Comparison of ENCODE assay signal across 31 cellular contexts in the genomic region with DNA sequence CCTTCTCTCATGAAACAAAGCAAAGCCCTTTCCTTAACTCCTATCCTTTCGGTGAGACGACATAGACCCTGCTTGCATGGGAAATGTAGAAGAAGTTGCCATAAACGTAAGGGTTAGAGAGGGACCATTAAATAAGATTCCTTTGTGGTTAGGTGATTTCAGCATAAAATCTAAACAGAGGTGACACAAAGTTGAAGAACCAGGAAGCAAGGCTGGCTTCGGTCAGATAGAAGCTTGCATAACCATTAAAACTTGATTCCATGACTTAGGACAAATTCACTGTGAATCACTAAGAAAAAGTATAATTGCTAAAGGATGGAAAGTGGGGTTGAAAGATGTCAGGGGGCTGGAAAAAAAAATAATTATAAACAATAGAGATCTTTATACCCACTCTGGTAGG. TPM values are rescaled to one million over a fixed set of nuclear protein-coding genes. Genes with fewer than 3 reads are reported as not detected.
"Had no signal": no experiment of that assay in that cellular context is flagged by ENCODE, and none has a peak within 500 bp of the region (broad histone marks: within the 10 kb centered on the region; RNA-seq: fewer than 3 reads in every experiment).

No MANE protein-coding gene starts in this region.

- H3K4me1 Mint-ChIP-seq: activated CD4-positive, alpha-beta memory T cell treated with anti-CD3 and anti-CD28 coated beads, Interleukin-2, amount 10 ng/mL, durations not matched to agents 7 days and 5 days; activated CD4-positive, alpha-beta T cell treated with anti-CD3 and anti-CD28 coated beads, Interleukin-2, amount 10 ng/mL, durations not matched to agents 7 days and 5 days; memory B cell; stimulated activated effector memory CD8-positive, alpha-beta T cell treated with anti-CD3 and anti-CD28 coated beads, Interleukin-12 subunit alpha, Interleukin-12 subunit beta, amount 100 ng/mL, for 72 hours; T-helper 17 cell; WTC11 had no signal

- H3K27ac ChIP-seq: brain microvascular endothelial cell, gastrocnemius medialis, hepatocyte, pancreas, prostate gland, skin epidermis, thoracic aorta, uterus had no signal

- H3K4me2 ChIP-seq: hepatocyte had no signal

- H3K27me3 Mint-ChIP-seq: stimulated activated naive CD8-positive, alpha-beta T cell treated with anti-CD3 and anti-CD28 coated beads, Interleukin-15, Interleukin-2, amounts not matched to agents 100 ng/mL and 50 ng/mL, for 24 hours had no signal

- H3K4me3 ChIP-seq: gastrocnemius medialis, hepatocyte, pancreas, prostate gland, skin epidermis, thoracic aorta, uterus had no signal

- H3K4me3 Mint-ChIP-seq: activated CD4-positive, alpha-beta memory T cell treated with anti-CD3 and anti-CD28 coated beads, Interleukin-2, amount 10 ng/mL, durations not matched to agents 7 days and 5 days; activated CD4-positive, alpha-beta T cell treated with anti-CD3 and anti-CD28 coated beads, Interleukin-2, amount 10 ng/mL, durations not matched to agents 7 days and 5 days; activated T-cell treated with anti-CD3 and anti-CD28 coated beads, Interleukin-2, amount 50 U/mL, for 24 hours; memory B cell; naive thymus-derived CD8-positive, alpha-beta T cell; neural crest cell; stimulated activated effector memory CD8-positive, alpha-beta T cell treated with anti-CD3 and anti-CD28 coated beads, Interleukin-12 subunit alpha, Interleukin-12 subunit beta, amount 100 ng/mL, for 72 hours; stimulated activated naive CD8-positive, alpha-beta T cell treated with anti-CD3 and anti-CD28 coated beads, Interleukin-15, Interleukin-2, amounts not matched to agents 100 ng/mL and 50 ng/mL, for 24 hours; T-helper 17 cell; WTC11 had no signal

- H3K36me3 ChIP-seq: brain microvascular endothelial cell, gastrocnemius medialis, pancreas, prostate gland, thoracic aorta, uterus had no signal

- H3K4me1 ChIP-seq: prostate gland, uterus had no signal

- H3K27ac Mint-ChIP-seq: activated CD4-positive, alpha-beta memory T cell treated with anti-CD3 and anti-CD28 coated beads, Interleukin-2, amount 10 ng/mL, durations not matched to agents 7 days and 5 days; activated CD4-positive, alpha-beta T cell treated with anti-CD3 and anti-CD28 coated beads, Interleukin-2, amount 10 ng/mL, durations not matched to agents 7 days and 5 days; activated T-cell treated with anti-CD3 and anti-CD28 coated beads, Interleukin-2, amount 50 U/mL, for 24 hours; memory B cell; stimulated activated naive CD8-positive, alpha-beta T cell treated with anti-CD3 and anti-CD28 coated beads, Interleukin-15, Interleukin-2, amounts not matched to agents 100 ng/mL and 50 ng/mL, for 24 hours; T-helper 17 cell; WTC11 had no signal

- H3K9me3 ChIP-seq: gastrocnemius medialis, pancreas, prostate gland, thoracic aorta, uterus had no signal

- H3K27me3 ChIP-seq: brain microvascular endothelial cell, gastrocnemius medialis, hepatocyte, pancreas, uterus had no signal

- H2AFZ ChIP-seq: hepatocyte had no signal

- H3K36me3 Mint-ChIP-seq: memory B cell; naive thymus-derived CD8-positive, alpha-beta T cell; stimulated activated effector memory CD8-positive, alpha-beta T cell treated with anti-CD3 and anti-CD28 coated beads, Interleukin-12 subunit alpha, Interleukin-12 subunit beta, amount 100 ng/mL, for 72 hours; WTC11 had no signal

- DNase-seq: activated CD4-positive, alpha-beta memory T cell treated with anti-CD3 and anti-CD28 coated beads, Interleukin-2, amount 10 ng/mL, durations not matched to agents 7 days and 5 days; activated CD4-positive, alpha-beta T cell treated with anti-CD3 and anti-CD28 coated beads for 1 hour; activated CD4-positive, alpha-beta T cell treated with anti-CD3 and anti-CD28 coated beads, Interleukin-2, amount 10 ng/mL, durations not matched to agents 7 days and 5 days; activated CD8-positive, alpha-beta memory T cell treated with anti-CD3 and anti-CD28 coated beads, Interleukin-2, amount 50 U/mL, for 48 hours; activated gamma-delta T cell; activated naive CD4-positive, alpha-beta T cell treated with anti-CD3 and anti-CD28 coated beads, Interleukin-2, amount 50 U/mL, for 16 hours; activated T-cell treated with anti-CD3 and anti-CD28 coated beads, Interleukin-2, amount 50 U/mL, for 24 hours; amniotic stem cell; brain microvascular endothelial cell; central memory CD4-positive, alpha-beta T cell; dermis blood vessel endothelial cell; effector CD4-positive, alpha-beta T cell; gastrocnemius medialis; kidney; naive thymus-derived CD8-positive, alpha-beta T cell; nucleus accumbens; pancreas; retina; stimulated activated CD4-positive, alpha-beta T cell treated with anti-CD3 and anti-CD28 coated beads, Interleukin-12 subunit alpha, Interleukin-12 subunit beta, amount 100 ng/mL, for 4 hours; stimulated activated CD4-positive, alpha-beta T cell treated with anti-CD3 and anti-CD28 coated beads, Interleukin-4, amount 100 ng/mL, for 24 hours; T-helper 17 cell; uterus had no signal

- H3K9me3 Mint-ChIP-seq: activated CD4-positive, alpha-beta memory T cell treated with anti-CD3 and anti-CD28 coated beads, Interleukin-2, amount 10 ng/mL, durations not matched to agents 7 days and 5 days; activated CD4-positive, alpha-beta T cell treated with anti-CD3 and anti-CD28 coated beads, Interleukin-2, amount 10 ng/mL, durations not matched to agents 7 days and 5 days; activated T-cell treated with anti-CD3 and anti-CD28 coated beads, Interleukin-2, amount 50 U/mL, for 24 hours; memory B cell; naive thymus-derived CD8-positive, alpha-beta T cell; neural crest cell; stimulated activated effector memory CD8-positive, alpha-beta T cell treated with anti-CD3 and anti-CD28 coated beads, Interleukin-12 subunit alpha, Interleukin-12 subunit beta, amount 100 ng/mL, for 72 hours; stimulated activated naive CD8-positive, alpha-beta T cell treated with anti-CD3 and anti-CD28 coated beads, Interleukin-15, Interleukin-2, amounts not matched to agents 100 ng/mL and 50 ng/mL, for 24 hours; WTC11 had no signal

RNA-seq across cellular contexts. Expression of gene ABLIM3, which starts 30.9 kb away (rescaled TPM):
- total RNA-seq: activated CD4-positive, alpha-beta T cell treated with anti-CD3 and anti-CD28 coated beads, Interleukin-2, amount 10 ng/mL, durations not matched to agents 7 days and 5 days; naive thymus-derived CD8-positive, alpha-beta T cell had no signal
- polyA plus RNA-seq: naive thymus-derived CD8-positive, alpha-beta T cell had no signal

RNA-seq across cellular contexts. Expression of gene SH3TC2, which starts 47.5 kb away (rescaled TPM):
- total RNA-seq: activated CD4-positive, alpha-beta memory T cell treated with anti-CD3 and anti-CD28 coated beads, Interleukin-2, amount 10 ng/mL, durations not matched to agents 7 days and 5 days; activated CD4-positive, alpha-beta T cell treated with anti-CD3 and anti-CD28 coated beads, Interleukin-2, amount 10 ng/mL, durations not matched to agents 7 days and 5 days; naive thymus-derived CD8-positive, alpha-beta T cell had no signal
- polyA plus RNA-seq: naive thymus-derived CD8-positive, alpha-beta T cell had no signal
